18 cellular contexts compared by ENCODE assay signal in genomic region chr11:112941096-112941495, GRCh38.
"Had no signal": no experiment of that assay in that cellular context is flagged by ENCODE, and none has a peak within 500 bp of the region (broad histone marks: within the 10 kb centered on the region; RNA-seq: fewer than 3 reads in every experiment).

No MANE protein-coding gene starts in this region.

- H3K4me3 Mint-ChIP-seq: central memory CD8-positive, alpha-beta T cell; naive thymus-derived CD4-positive, alpha-beta T cell; neural crest cell had no signal

- H3K27ac Mint-ChIP-seq: naive thymus-derived CD4-positive, alpha-beta T cell had no signal

- H3K9me3 ChIP-seq: left lung, right atrium auricular region, sigmoid colon, tibial nerve, upper lobe of right lung had no signal

- H3K36me3 ChIP-seq: heart left ventricle, left lung, right atrium auricular region, sigmoid colon, tibial nerve, upper lobe of right lung had no signal

- H3K4me3 ChIP-seq: heart left ventricle, left lung, lung, right atrium auricular region, sigmoid colon, tibial nerve, upper lobe of right lung had no signal

- DNase-seq: effector memory CD4-positive, alpha-beta T cell; heart left ventricle; hypothalamus; islet precursor cell; left lung; mesenchymal stem cell; naive thymus-derived CD4-positive, alpha-beta T cell; posterior cingulate gyrus; sigmoid colon; small intestine; stimulated activated CD4-positive, alpha-beta T cell treated with anti-CD3 and anti-CD28 coated beads, Interleukin-2, amount 100 ng/mL, for 48 hours; stimulated activated naive CD4-positive, alpha-beta T cell treated with Interleukin-2 at 50 U/mL for 16 hours; upper lobe of right lung had no signal

- H3K36me3 Mint-ChIP-seq: naive thymus-derived CD4-positive, alpha-beta T cell had no signal

- H3K27ac ChIP-seq: left lung, right atrium auricular region, tibial nerve, upper lobe of right lung had no signal

- H3K4me1 ChIP-seq: left lung, upper lobe of right lung had no signal

- H3K4me1 Mint-ChIP-seq: central memory CD8-positive, alpha-beta T cell; naive thymus-derived CD4-positive, alpha-beta T cell; neural crest cell had no signal

- H3K9me3 Mint-ChIP-seq: neural crest cell had no signal

- H3K27me3 ChIP-seq: right atrium auricular region, sigmoid colon, tibial nerve, upper lobe of right lung had no signal
